ENCODE assay signal across 8 cellular contexts in genomic region chr1:100894622-100895539, GRCh38. TPM values are rescaled to one million over a fixed set of nuclear protein-coding genes. Genes with fewer than 3 reads are reported as not detected.
DNase-seq lines count a peak whose midpoint lies in the region; TF ChIP-seq lines count a peak whose summit lies in the region.

TSS of gene EXTL2 (minus strand) at chr1:100894842. CDS start at chr1:100888757, 6,085 bp downstream.

- H3K4me2 ChIP-seq in neural progenitor cell: peak within 1 kb of the TSS; percentile 93

- peak within 1 kb of the TSS; percentile 92 for H3K27ac ChIP-seq in neural progenitor cell

- H4K20me1 ChIP-seq in neural progenitor cell (ENCODE audit: low read depth): peaks cover 3% of the 10 kb centered on the region

- H3K36me3 ChIP-seq in H7 (replicated peaks; ENCODE audit: control insufficient read depth, insufficient read depth, low read length): peaks cover 6% of the 10 kb centered on the region
- H3K36me3 ChIP-seq in neural progenitor cell: peaks cover 8% of the 10 kb centered on the region

- H2AFZ ChIP-seq in neural progenitor cell (replicated peaks): peak within 1 kb of the TSS; percentile 97

- H3K27ac Mint-ChIP-seq in neural progenitor cell: peak within 1 kb of the TSS; percentile 68

- peak within 1 kb of the TSS; percentile 50 for H3K9ac ChIP-seq in neural progenitor cell

- peaks cover 30% of the 10 kb centered on the region for H3K4me1 Mint-ChIP-seq in neural progenitor cell

- H3K4me3 Mint-ChIP-seq in neural progenitor cell: peak within 1 kb of the TSS; percentile 100

- peak; percentile 92 for DNase-seq in ELR (ENCODE audit: low read depth)
- peak; percentile 76 for DNase-seq in H7
- peak; percentile 98 for DNase-seq in M059J (ENCODE audit: low read depth)
- DNase-seq in SHP77 (lab: John Stamatoyannopoulos, UW): peak; percentile 84 to 90
- DNase-seq in activated naive CD4-positive, alpha-beta T cell treated with Interleukin-2 at 50 U/mL for 16 hours: peak; percentile 72
- peak; percentile 74 for DNase-seq in foreskin melanocyte
- DNase-seq in neural progenitor cell (ENCODE audit: low spot score): peak; percentile 92

- peak within 1 kb of the TSS; percentile 96 for H3K4me3 ChIP-seq in H7 (ENCODE audit: insufficient read depth, low read depth, low read length)
- peak within 1 kb of the TSS; percentile 78 for H3K4me3 ChIP-seq in neural progenitor cell

- H3K9me3 Mint-ChIP-seq in neural progenitor cell: peaks cover 24% of the 10 kb centered on the region

- H3K4me1 ChIP-seq in neural progenitor cell: peaks cover 11% of the 10 kb centered on the region

- peaks cover 12% of the 10 kb centered on the region for H3F3A ChIP-seq in neural progenitor cell (ENCODE audit: low read depth)

- no peaks in the 10 kb centered on the region for H3K9me3 ChIP-seq in neural progenitor cell (ENCODE audit: low read depth)

- peaks cover 4% of the 10 kb centered on the region for H3K27me3 Mint-ChIP-seq in neural progenitor cell (ENCODE audit: insufficient read depth, low read depth)

- H3K79me2 ChIP-seq in neural progenitor cell (ENCODE audit: low read depth): peaks cover 80% of the 10 kb centered on the region

- H3K27me3 ChIP-seq in H7 (ENCODE audit: control insufficient read depth, insufficient read depth, low read length) (no peaks in the 10 kb centered on the region), neural progenitor cell (no peaks in the 10 kb centered on the region)

- H3K36me3 Mint-ChIP-seq in neural progenitor cell: peaks cover 34% of the 10 kb centered on the region

- no peak for TF ChIP-seq CTCF in neural progenitor cell (IDR thresholded peaks at IDR 0.05)
- no peak for TF ChIP-seq CTCF in subcutaneous adipose tissue (IDR thresholded peaks at IDR 0.05; ENCODE audit: low read depth)

RNA-seq across cellular contexts. Expression of gene EXTL2, which starts in this region (rescaled TPM):
- 57.7 and 67.2 TPM in 2 replicates for total RNA-seq in H7 (2014; rRNA removed; shearing (Covaris generic))
- 23.1 and 24.4 TPM in 2 replicates for total RNA-seq in M059J (2014; rRNA removed; shearing (Covaris generic))
- total RNA-seq in neural progenitor cell (ENCODE audit: low replicate concordance) (60.6 and 73.3 TPM in 2 replicates), subcutaneous adipose tissue (10 to 100 TPM; 10.2 to 16.0 (median 12.6) TPM)

Comparison
In these comparisons a context has a peak if more than half of its experiments do, and no peak if none do; other contexts are left out.
1. Peak in every context shown above with its lines: DNase-seq, H3K4me3 ChIP-seq and H3K27ac ChIP-seq.